In the genomic region with DNA sequence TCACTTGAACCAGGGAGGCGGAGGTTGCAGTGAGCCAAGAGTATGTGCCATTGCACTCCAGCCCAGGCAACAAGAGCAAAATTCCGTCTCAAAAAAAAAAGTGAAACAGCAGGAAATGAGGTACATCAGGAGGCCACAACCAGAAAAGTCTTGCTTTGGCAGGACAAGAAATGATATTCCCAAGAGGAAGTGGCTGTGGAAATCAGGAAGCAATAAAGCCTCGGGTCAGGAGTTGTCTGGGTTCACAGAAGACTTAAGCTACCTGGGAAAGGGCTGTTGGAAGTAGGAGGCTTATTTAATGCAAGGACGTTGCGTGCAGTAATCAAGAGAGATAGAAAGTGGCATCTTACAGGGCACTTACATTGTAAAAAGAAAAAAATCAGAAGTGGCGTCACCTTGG, we compare ENCODE assay signal across 22 cellular contexts. TPM values are rescaled to one million over a fixed set of nuclear protein-coding genes. Genes with fewer than 3 reads are reported as not detected.
DNase-seq lines count a peak whose midpoint lies in the region; ATAC-seq and TF ChIP-seq lines count a peak whose summit lies in the region.
"Had no signal": no experiment of that assay in that cellular context is flagged by ENCODE, and none has a peak within 500 bp of the region (broad histone marks: within the 10 kb centered on the region; RNA-seq: fewer than 3 reads in every experiment).

No MANE protein-coding gene starts in this region.

- CTCF ChIA-PET in activated CD8-positive, alpha-beta memory T cell treated with anti-CD3 and anti-CD28 coated beads, Interleukin-2, amount 10 ng/mL, durations not matched to agents 7 days and 5 days (lab: Charles Lee), result interaction anchor here (1.0 to 3.8 kb wide), 5 partner anchors 9 to 27 kb away, joined by 4 to 22 read pairs (median 4); partner anchors contain the start of gene RELT
- CTCF ChIA-PET in CD8-positive, alpha-beta memory T cell (lab: Charles Lee), result interaction anchor here (1.0 to 14.5 kb wide), 5 partner anchors 8 to 14 kb away, joined by 3 to 119 read pairs (median 5); partner anchors contain the start of gene RELT

- no peaks in the 10 kb centered on the region for H3K36me3 ChIP-seq in CD8-positive, alpha-beta memory T cell (ENCODE audit: insufficient read depth, low read length)
- H3K36me3 ChIP-seq: uterus had no signal

- H3K27me3 Mint-ChIP-seq in activated CD8-positive, alpha-beta memory T cell treated with anti-CD3 and anti-CD28 coated beads, Interleukin-2, amount 10 ng/mL, durations not matched to agents 7 days and 5 days, result no peaks in the 10 kb centered on the region
- peaks cover 0 to 2% of the 10 kb centered on the region in 2 donors for H3K27me3 Mint-ChIP-seq in CD8-positive, alpha-beta memory T cell
- H3K27me3 Mint-ChIP-seq in activated naive CD8-positive, alpha-beta T cell treated with anti-CD3 and anti-CD28 coated beads for 36 hours, result no peaks in the 10 kb centered on the region
- no peaks in the 10 kb centered on the region for H3K27me3 Mint-ChIP-seq in natural killer cell (ENCODE audit: low read depth in 2 of 2)

- H3K27me3 ChIP-seq in CD8-positive, alpha-beta memory T cell (ENCODE audit: insufficient read depth, low read length, poor library complexity, severe bottlenecking), result no peaks in the 10 kb centered on the region
- H3K27me3 ChIP-seq: ascending aorta, foreskin keratinocyte, left lung, MG63, testis, uterus had no signal

- no peaks in the 10 kb centered on the region for H3K9me3 Mint-ChIP-seq in activated CD8-positive, alpha-beta memory T cell treated with anti-CD3 and anti-CD28 coated beads, Interleukin-2, amount 10 ng/mL, durations not matched to agents 7 days and 5 days (ENCODE audit: low read depth)
- H3K9me3 Mint-ChIP-seq in CD8-positive, alpha-beta memory T cell, result no peaks in the 10 kb centered on the region
- no peaks in the 10 kb centered on the region for H3K9me3 Mint-ChIP-seq in activated naive CD8-positive, alpha-beta T cell treated with anti-CD3 and anti-CD28 coated beads for 36 hours
- H3K9me3 Mint-ChIP-seq in natural killer cell, result no peaks in the 10 kb centered on the region
- H3K9me3 Mint-ChIP-seq: WTC11 had no signal

- TF ChIP-seq CTCF in natural killer cell (IDR thresholded peaks at IDR 0.05), result no peak

- intact Hi-C loops in natural killer cell (cut with micrococcal nuclease), result no loop called here

- H3K27ac ChIP-seq in CD8-positive, alpha-beta memory T cell (ENCODE audit: low read depth, low read length), result no peak overlapping the region
- H3K27ac ChIP-seq: ascending aorta, foreskin keratinocyte, prostate gland, testis, uterus had no signal

- peak overlapping the region; percentile 83 for H3K27ac Mint-ChIP-seq in activated CD8-positive, alpha-beta memory T cell treated with anti-CD3 and anti-CD28 coated beads, Interleukin-2, amount 10 ng/mL, durations not matched to agents 7 days and 5 days
- H3K27ac Mint-ChIP-seq in CD8-positive, alpha-beta memory T cell, result peak overlapping the region; percentile 84 to 99 (median 95)
- peak overlapping the region; percentile 14 for H3K27ac Mint-ChIP-seq in activated naive CD8-positive, alpha-beta T cell treated with anti-CD3 and anti-CD28 coated beads for 36 hours
- peak overlapping the region; percentile 85 to 93 for H3K27ac Mint-ChIP-seq in natural killer cell
- H3K27ac Mint-ChIP-seq: WTC11 had no signal

- ATAC-seq in activated CD8-positive, alpha-beta memory T cell treated with anti-CD3 and anti-CD28 coated beads, Interleukin-2, amount 10 ng/mL, durations not matched to agents 7 days and 5 days, result no peak
- ATAC-seq in natural killer cell (no peak), HG02623 (IDR thresholded peaks at IDR 0.05; ENCODE audit: unreplicated experiment) (no peak), GM18870 (IDR thresholded peaks at IDR 0.05; ENCODE audit: unreplicated experiment) (no peak), HG02938 (IDR thresholded peaks at IDR 0.05; ENCODE audit: unreplicated experiment) (no peak)
- ATAC-seq: foreskin keratinocyte, left lung, WTC11 had no signal

- no peaks in the 10 kb centered on the region for H3K9me3 ChIP-seq in CD8-positive, alpha-beta memory T cell (ENCODE audit: low read length)
- H3K9me3 ChIP-seq: ascending aorta, left lung, MG63, prostate gland, testis, uterus had no signal

- H3K4me1 ChIP-seq in CD8-positive, alpha-beta memory T cell (ENCODE audit: insufficient read depth, low read length), result peaks cover 28% of the 10 kb centered on the region
- H3K4me1 ChIP-seq: ascending aorta, foreskin keratinocyte, prostate gland, testis, uterus had no signal

- DNase-seq in activated CD8-positive, alpha-beta memory T cell treated with anti-CD3 and anti-CD28 coated beads, Interleukin-2, amount 10 ng/mL, durations not matched to agents 7 days and 5 days, result no peak
- DNase-seq in activated CD8-positive, alpha-beta memory T cell treated with anti-CD3 and anti-CD28 coated beads, Interleukin-2, amount 50 U/mL, for 4 hours, result no peak
- no peak for DNase-seq in CD8-positive, alpha-beta memory T cell
- DNase-seq in activated naive CD8-positive, alpha-beta T cell treated with anti-CD3 and anti-CD28 coated beads for 36 hours, result no peak
- no peak for DNase-seq in natural killer cell
- DNase-seq: cerebellar nuclear complex, foreskin keratinocyte, H7, IMR-90, left lung, MG63, midbrain, NCI-H1417 treated with DMSO at 0.1 percent for 48 hours, T-helper 9 cell, testis, uterus had no signal

- no peak overlapping the region for H3K4me3 Mint-ChIP-seq in activated CD8-positive, alpha-beta memory T cell treated with anti-CD3 and anti-CD28 coated beads, Interleukin-2, amount 10 ng/mL, durations not matched to agents 7 days and 5 days
- peak overlapping the region in 6 of 7 donors; percentile 22 to 81 (median 52) for H3K4me3 Mint-ChIP-seq in CD8-positive, alpha-beta memory T cell
- no peak overlapping the region for H3K4me3 Mint-ChIP-seq in activated naive CD8-positive, alpha-beta T cell treated with anti-CD3 and anti-CD28 coated beads for 36 hours
- peak overlapping the region; percentile 40 for H3K4me3 Mint-ChIP-seq in natural killer cell
- H3K4me3 Mint-ChIP-seq: WTC11 had no signal

- H3K4me3 ChIP-seq in CD8-positive, alpha-beta memory T cell (ENCODE audit: low read length), result no peak overlapping the region
- H3K4me3 ChIP-seq: ascending aorta, left lung, MG63, prostate gland, testis, uterus had no signal

- POLR2A ChIA-PET in CD8-positive, alpha-beta memory T cell (lab: Charles Lee), result no interaction called here

- peaks cover 27% of the 10 kb centered on the region for H3K4me1 Mint-ChIP-seq in activated CD8-positive, alpha-beta memory T cell treated with anti-CD3 and anti-CD28 coated beads, Interleukin-2, amount 10 ng/mL, durations not matched to agents 7 days and 5 days
- H3K4me1 Mint-ChIP-seq in CD8-positive, alpha-beta memory T cell, result peaks cover 25 to 35% (median 28%) of the 10 kb centered on the region in 3 donors
- peaks cover 21% of the 10 kb centered on the region for H3K4me1 Mint-ChIP-seq in activated naive CD8-positive, alpha-beta T cell treated with anti-CD3 and anti-CD28 coated beads for 36 hours
- peaks cover 16% of the 10 kb centered on the region in 2 donors for H3K4me1 Mint-ChIP-seq in natural killer cell

- H3K36me3 Mint-ChIP-seq in activated CD8-positive, alpha-beta memory T cell treated with anti-CD3 and anti-CD28 coated beads, Interleukin-2, amount 10 ng/mL, durations not matched to agents 7 days and 5 days, result no peaks in the 10 kb centered on the region
- H3K36me3 Mint-ChIP-seq in CD8-positive, alpha-beta memory T cell, result peaks cover 0 to 7% (median 0%) of the 10 kb centered on the region in 3 donors
- H3K36me3 Mint-ChIP-seq in activated naive CD8-positive, alpha-beta T cell treated with anti-CD3 and anti-CD28 coated beads for 36 hours, result no peaks in the 10 kb centered on the region
- no peaks in the 10 kb centered on the region for H3K36me3 Mint-ChIP-seq in natural killer cell
- H3K36me3 Mint-ChIP-seq: WTC11 had no signal

RNA-seq across cellular contexts. Expression of gene RELT, which starts 9.2 kb away (rescaled TPM):
- 10 to 100 TPM; 31.2 to 39.6 TPM for total RNA-seq in activated CD8-positive, alpha-beta memory T cell treated with anti-CD3 and anti-CD28 coated beads, Interleukin-2, amount 10 ng/mL, durations not matched to agents 7 days and 5 days
- total RNA-seq in CD8-positive, alpha-beta memory T cell, result 10 to 100 TPM; 23.4 TPM
- polyA plus RNA-seq in CD8-positive, alpha-beta memory T cell, result 7.5 TPM
- total RNA-seq in activated naive CD8-positive, alpha-beta T cell treated with anti-CD3 and anti-CD28 coated beads for 36 hours, result 10 to 100 TPM; 23.2 to 24.2 TPM
- 100 to 1,000 TPM; 132 to 264 (median 151) TPM for total RNA-seq in natural killer cell

RNA-seq across cellular contexts. Expression of gene ARHGEF17, which starts 58.9 kb away (rescaled TPM):
- total RNA-seq in activated CD8-positive, alpha-beta memory T cell treated with anti-CD3 and anti-CD28 coated beads, Interleukin-2, amount 10 ng/mL, durations not matched to agents 7 days and 5 days, result not detected
- total RNA-seq in CD8-positive, alpha-beta memory T cell, result not detected
- polyA plus RNA-seq in CD8-positive, alpha-beta memory T cell, result not detected
- total RNA-seq in activated naive CD8-positive, alpha-beta T cell treated with anti-CD3 and anti-CD28 coated beads for 36 hours, result under 1 TPM in 1 of 2 experiments, not detected in 1; 0.08 TPM
- total RNA-seq in natural killer cell, result under 1 TPM; 0.02 to 0.88 (median 0.50) TPM

Comparison
In these comparisons a context has a peak if more than half of its experiments do, and no peak if none do; other contexts are left out.
1. H3K27ac Mint-ChIP-seq: peak in every context shown above with its lines; median percentile 95 in CD8-positive, alpha-beta memory T cell; 89 in natural killer cell; 83 in activated CD8-positive, alpha-beta memory T cell treated with anti-CD3 and anti-CD28 coated beads, Interleukin-2, amount 10 ng/mL, durations not matched to agents 7 days and 5 days; 14 in activated naive CD8-positive, alpha-beta T cell treated with anti-CD3 and anti-CD28 coated beads for 36 hours.
2. H3K4me3 Mint-ChIP-seq: peak in CD8-positive, alpha-beta memory T cell (6 of 7) and natural killer cell (single experiment); none in activated CD8-positive, alpha-beta memory T cell treated with anti-CD3 and anti-CD28 coated beads, Interleukin-2, amount 10 ng/mL, durations not matched to agents 7 days and 5 days (single experiment) and activated naive CD8-positive, alpha-beta T cell treated with anti-CD3 and anti-CD28 coated beads for 36 hours (single experiment).